Comparison of ENCODE assay signal across 8 cellular contexts in genomic region chr14:95155044-95155443, GRCh38. TPM values are rescaled to one million over a fixed set of nuclear protein-coding genes. Genes with fewer than 3 reads are reported as not detected.
DNase-seq lines count a peak whose midpoint lies in the region; ATAC-seq and TF ChIP-seq lines count a peak whose summit lies in the region.
"Had no signal": no experiment of that assay in that cellular context is flagged by ENCODE, and none has a peak within 500 bp of the region (broad histone marks: within the 10 kb centered on the region; RNA-seq: fewer than 3 reads in every experiment).

No MANE protein-coding gene starts in this region.

- H3K9ac ChIP-seq in H9 (ENCODE audit: extremely low read depth, insufficient read length, low read length), result no peak overlapping the region
- H3K9ac ChIP-seq in SU-DHL-6 (ENCODE audit: low read length), result no peak overlapping the region
- H3K9ac ChIP-seq in neuronal stem cell (ENCODE audit: low read depth, low read length, poor library complexity), result no peak overlapping the region

- peaks cover 11% of the 10 kb centered on the region for H3K23me2 ChIP-seq in H9 (ENCODE audit: insufficient read length, low read depth, low read length, poor library complexity, severe bottlenecking)

- no peak overlapping the region for H3T11ph ChIP-seq in H9 (ENCODE audit: low read length)

- no peak overlapping the region for H3K4ac ChIP-seq in H9 (ENCODE audit: low read depth, low read length)
- no peak overlapping the region for H3K4ac ChIP-seq in neuronal stem cell (ENCODE audit: low read length)

- H3F3A ChIP-seq in SU-DHL-6 (ENCODE audit: insufficient read depth), result peaks cover 9% of the 10 kb centered on the region; the same call in 1 of the 2 replicates

- peak overlapping the region; percentile 80 to 86; a peak in 4 of 5 replicates for H3K4me3 Mint-ChIP-seq in H9

- peaks cover 5 to 7% (median 6%) of the 10 kb centered on the region in 3 experiments; a peak in 6 of 7 replicates for H3K36me3 Mint-ChIP-seq in H9 (ENCODE audit: insufficient read depth in 1 of 3, low read depth in 3 of 3)

- H3K27me3 Mint-ChIP-seq in H9 (ENCODE audit: low read depth), result no peaks in the 10 kb centered on the region

- H3K79me2 ChIP-seq in H9 (ENCODE audit: insufficient read depth, low read length) (peaks cover 31% of the 10 kb centered on the region; the same call in 1 of the 2 replicates), SU-DHL-6 (ENCODE audit: insufficient read depth, low read length) (peaks cover 68% of the 10 kb centered on the region)

- H3K36me3 ChIP-seq in SU-DHL-6 (ENCODE audit: low read length) (no peaks in the 10 kb centered on the region), psoas muscle (ENCODE audit: insufficient read depth in 1 of 2, low read depth in 1 of 2) (no peaks in the 10 kb centered on the region), neuronal stem cell (replicated peaks in 1 of 2; ENCODE audit: control insufficient read depth in 2 of 2, insufficient read depth in 2 of 2, low read length in 2 of 2) (peaks cover 2 to 13% of the 10 kb centered on the region in 2 donors)

- WGBS in H9 (ENCODE audit: extremely low coverage, insufficient read length, low lambda C conversion rate), result no CpG with 5 or more reads among the region's 12 CpGs
- WGBS in psoas muscle, 3 donors, result 67 to 86% (median 69%) methylated on average over 12 of the region's 12 CpGs
- WGBS in neuronal stem cell (ENCODE audit: extremely low coverage in 2 of 2, insufficient read length in 2 of 2, insufficient replicate concordance in 1 of 2), 2 donors, result no CpG with 5 or more reads among the region's 12 CpGs

- H3K4me1 ChIP-seq in H9 (ENCODE audit: insufficient read depth, low read length), result peaks cover 2% of the 10 kb centered on the region; the same call in 1 of the 2 replicates
- H3K4me1 ChIP-seq in psoas muscle, result peaks cover 57% of the 10 kb centered on the region
- peaks cover 5 to 8% of the 10 kb centered on the region in 2 donors for H3K4me1 ChIP-seq in neuronal stem cell (ENCODE audit: control insufficient read depth in 2 of 2, insufficient read depth in 1 of 2, low read depth in 1 of 2, low read length in 2 of 2)

- H4K8ac ChIP-seq in H9 (replicated peaks; ENCODE audit: insufficient read length, low read depth, low read length), result no peak overlapping the region
- H4K8ac ChIP-seq in neuronal stem cell (ENCODE audit: low read depth, low read length), result no peak overlapping the region

- no peak overlapping the region for H3K18ac ChIP-seq in H9 (ENCODE audit: insufficient read length, low read depth, low read length)
- no peak overlapping the region for H3K18ac ChIP-seq in neuronal stem cell (ENCODE audit: low read length)

- DNase-seq in H9 (no peak), epithelial cell of proximal tubule (ENCODE audit: low read depth) (no peak), psoas muscle (no peak), neuronal stem cell (ENCODE audit: low spot score) (no peak), HT-29 (ENCODE audit: low spot score) (no peak), ACHN (no peak)
- DNase-seq: NCI-H524 treated with DMSO at 0.1 percent for 48 hours had no signal

- H3K4me1 Mint-ChIP-seq in H9, result peaks cover 33 to 38% of the 10 kb centered on the region in 2 experiments

- intact Hi-C loops in psoas muscle (cut with DNase I), result loop anchor here in 1 of 2 donors (10.0 kb wide), 1 partner anchor 380 kb away; the partner anchor contains the start of gene GLRX5

- no peak overlapping the region for H2AK5ac ChIP-seq in H9 (ENCODE audit: insufficient read length, low read length)
- no peak overlapping the region for H2AK5ac ChIP-seq in neuronal stem cell (ENCODE audit: low read depth, low read length)

- H2BK5ac ChIP-seq in H9 (ENCODE audit: insufficient read length, low read length) (no peak overlapping the region), neuronal stem cell (ENCODE audit: low read length) (no peak overlapping the region)

- H3K27ac ChIP-seq in H9 (ENCODE audit: insufficient read length, low read depth, low read length) (no peak overlapping the region), SU-DHL-6 (ENCODE audit: low read depth, low read length) (no peak overlapping the region), psoas muscle (no peak overlapping the region), neuronal stem cell (replicated peaks; ENCODE audit: low read length) (no peak overlapping the region)

- H2BK12ac ChIP-seq in H9 (ENCODE audit: insufficient read length, low read depth, low read length), result no peak overlapping the region
- no peak overlapping the region for H2BK12ac ChIP-seq in neuronal stem cell (ENCODE audit: low read length)

- H3K14ac ChIP-seq in H9 (ENCODE audit: insufficient read depth, low read length), result no peak overlapping the region
- H3K14ac ChIP-seq in neuronal stem cell (ENCODE audit: low read length), result no peak overlapping the region

- H3K9me3 Mint-ChIP-seq in H9, result no peaks in the 10 kb centered on the region; a peak in 1 of 5 replicates

- no peaks in the 10 kb centered on the region for H3K9me3 ChIP-seq in H9 (ENCODE audit: control insufficient read depth, low read depth, low read length)
- no peaks in the 10 kb centered on the region for H3K9me3 ChIP-seq in SU-DHL-6 (ENCODE audit: insufficient read depth, low read length)
- H3K9me3 ChIP-seq in psoas muscle, result no peaks in the 10 kb centered on the region
- peaks cover 0 to 11% of the 10 kb centered on the region in 2 donors for H3K9me3 ChIP-seq in neuronal stem cell (replicated peaks in 1 of 2; ENCODE audit: control insufficient read depth in 2 of 2, insufficient read depth in 1 of 2, low read depth in 1 of 2, low read length in 2 of 2)

- no peak overlapping the region for H2BK20ac ChIP-seq in H9 (ENCODE audit: low read depth, low read length, poor library complexity, severe bottlenecking)

- H3K9me2 ChIP-seq in SU-DHL-6 (replicated peaks; ENCODE audit: insufficient read depth, low read length), result no peaks in the 10 kb centered on the region

- H3K4me2 ChIP-seq in H9 (ENCODE audit: insufficient read depth, insufficient read length, low read length) (peak overlapping the region; percentile 10), SU-DHL-6 (ENCODE audit: low read depth, low read length, poor library complexity, severe bottlenecking) (peak overlapping the region; percentile 92), neuronal stem cell (ENCODE audit: insufficient read depth, low read length, poor library complexity, severe bottlenecking) (no peak overlapping the region)

- H3K27me3 ChIP-seq in H9 (ENCODE audit: insufficient read depth, low read length) (no peaks in the 10 kb centered on the region), SU-DHL-6 (ENCODE audit: low read length) (no peaks in the 10 kb centered on the region), psoas muscle (ENCODE audit: insufficient read depth in 3 of 3, low read length in 2 of 3) (no peaks in the 10 kb centered on the region), neuronal stem cell (ENCODE audit: control insufficient read depth in 3 of 3, insufficient read depth in 3 of 3, low read depth in 1 of 3, low read length in 3 of 3) (no peaks in the 10 kb centered on the region)

- H4K20me1 ChIP-seq in H9 (ENCODE audit: control insufficient read depth, insufficient read depth, insufficient read length), result no peaks in the 10 kb centered on the region
- peaks cover 23% of the 10 kb centered on the region for H4K20me1 ChIP-seq in SU-DHL-6 (ENCODE audit: low read depth, low read length)

- no peak overlapping the region for H2BK15ac ChIP-seq in H9 (ENCODE audit: low read depth, low read length)
- H2BK15ac ChIP-seq in neuronal stem cell (ENCODE audit: low read length), result no peak overlapping the region

- no peak overlapping the region for H4K5ac ChIP-seq in H9 (ENCODE audit: insufficient read length, low read depth, low read length)

- no peak overlapping the region for H2BK120ac ChIP-seq in H9 (ENCODE audit: low read depth, low read length, poor library complexity, severe bottlenecking)
- H2BK120ac ChIP-seq in neuronal stem cell (ENCODE audit: low read depth, low read length), result no peak overlapping the region

- in situ Hi-C loops in ACHN (cut with HindIII; ENCODE audit: low pct_ligation_motif_present, low pct_unique_long_range_greater_than_20kb, low sequenced_read_pairs), result no loop called here

- no peak overlapping the region for H3K27ac Mint-ChIP-seq in H9

- peaks cover 4% of the 10 kb centered on the region for H3K79me1 ChIP-seq in H9 (ENCODE audit: insufficient read depth, low read depth, low read length, poor library complexity, severe bottlenecking)
- peaks cover 3% of the 10 kb centered on the region for H3K79me1 ChIP-seq in neuronal stem cell (ENCODE audit: low read depth, low read length)

- H3K23ac ChIP-seq in H9 (ENCODE audit: insufficient read length, low read depth, low read length), result no peak overlapping the region
- no peak overlapping the region for H3K23ac ChIP-seq in neuronal stem cell (ENCODE audit: low read depth, low read length, poor library complexity)

- H3K4me3 ChIP-seq in SU-DHL-6 (ENCODE audit: insufficient read depth, low read length, poor library complexity, severe bottlenecking) (no peak overlapping the region), epithelial cell of proximal tubule (ENCODE audit: low read depth, low read length) (peak overlapping the region; percentile 69), psoas muscle (peak overlapping the region; percentile 83), neuronal stem cell (ENCODE audit: low read length in 2 of 2) (peak overlapping the region in 1 of 2 donors; percentile 3)

- H3K56ac ChIP-seq in H9 (ENCODE audit: insufficient read length, low read depth, low read length), result no peak overlapping the region

- H2AFZ ChIP-seq in H9 (ENCODE audit: low read length), result no peak overlapping the region
- no peak overlapping the region for H2AFZ ChIP-seq in SU-DHL-6 (ENCODE audit: low read depth, low read length, severe bottlenecking)
- no peak overlapping the region for H2AFZ ChIP-seq in neuronal stem cell (ENCODE audit: low read length)

- H4K91ac ChIP-seq in H9 (ENCODE audit: insufficient read length, low read depth, low read length) (no peak overlapping the region), neuronal stem cell (ENCODE audit: low read depth, low read length, poor library complexity) (no peak overlapping the region)

- no peak for ATAC-seq in psoas muscle

- TF ChIP-seq CTCF in H9 (conservative IDR thresholded peaks at IDR 0.05) (no peak), SU-DHL-6 (IDR thresholded peaks at IDR 0.05; ENCODE audit: insufficient read depth, low read length, poor library complexity, severe bottlenecking) (no peak), epithelial cell of proximal tubule (conservative IDR thresholded peaks at IDR 0.05; ENCODE audit: low read depth, low read length) (no peak), psoas muscle (IDR thresholded peaks at IDR 0.05) (no peak)

RNA-seq across cellular contexts. Expression of gene DICER1, which starts 2.3 kb away (rescaled TPM):
- 57.0 and 59.4 TPM in 2 replicates for total RNA-seq in H9 (2021)
- 27.4 and 27.9 TPM in 2 replicates for total RNA-seq in epithelial cell of proximal tubule
- total RNA-seq in psoas muscle, result 10 to 100 TPM; 30.7 to 41.5 (median 39.3) TPM
- polyA plus RNA-seq in psoas muscle, result 10 to 100 TPM in 2 of 3 donors, 1 to 10 TPM in 1; 7.2 to 24.4 (median 11.4) TPM
- polyA plus RNA-seq in neuronal stem cell (2013, experiment 1 of 2), result 75.9 TPM
- polyA plus RNA-seq in neuronal stem cell (2013, experiment 2 of 2), result 77.6 TPM
- total RNA-seq in HT-29 (2014; rRNA removed; shearing (Covaris generic)), result 11.2 and 14.0 TPM in 2 replicates
